17 cellular contexts compared by ENCODE assay signal in the genomic region with DNA sequence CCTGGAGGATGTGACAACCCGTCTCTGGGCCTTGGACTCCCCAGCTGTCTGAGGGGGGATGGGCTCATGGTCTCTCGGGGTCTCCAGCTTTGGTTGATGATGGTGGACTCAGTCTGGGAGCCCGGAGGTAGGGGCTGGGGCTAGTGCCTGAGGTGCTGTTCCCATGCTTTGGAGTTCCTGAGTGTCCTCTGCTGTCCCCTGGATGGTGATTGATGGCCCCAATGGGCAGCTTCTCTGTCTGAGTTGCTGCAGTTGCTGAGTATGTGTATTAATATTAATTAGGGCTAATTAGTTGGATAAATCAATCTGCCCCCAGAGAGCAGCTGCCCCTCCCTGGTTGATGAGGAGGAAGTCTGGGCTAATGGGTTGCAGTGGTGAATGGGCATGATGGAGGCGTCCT. TPM values are rescaled to one million over a fixed set of nuclear protein-coding genes. Genes with fewer than 3 reads are reported as not detected.
A peak's percentile ranks its signal among the peaks of the same experiment; 100 is the strongest.
DNase-seq lines count a peak whose midpoint lies in the region; ATAC-seq and TF ChIP-seq lines count a peak whose summit lies in the region.
"Had no signal": no experiment of that assay in that cellular context is flagged by ENCODE, and none has a peak within 500 bp of the region (broad histone marks: within the 10 kb centered on the region; RNA-seq: fewer than 3 reads in every experiment).

No MANE protein-coding gene starts in this region.

- no peaks in the 10 kb centered on the region for H3K36me3 Mint-ChIP-seq in activated T-cell treated with anti-CD3 and anti-CD28 coated beads, Interleukin-2, amount 50 U/mL, for 72 hours (ENCODE audit: insufficient read depth in 2 of 2)
- H3K36me3 Mint-ChIP-seq in activated T-helper 17 cell treated with anti-CD3 and anti-CD28 coated beads, Interleukin-2, amount 50 U/mL, for 72 hours (ENCODE audit: low read depth): peaks cover 4% of the 10 kb centered on the region
- no peaks in the 10 kb centered on the region for H3K36me3 Mint-ChIP-seq in osteocyte (ENCODE audit: unreplicated experiment)
- H3K36me3 Mint-ChIP-seq: CD4-positive, CD25-positive, alpha-beta regulatory T cell; IgD-negative memory B cell had no signal

- TF ChIP-seq CTCF in HEK293 (tag by site-specific recombination; IDR thresholded peaks at IDR 0.05) (no peak), osteoblast (IDR thresholded peaks at IDR 0.05; ENCODE audit: extremely low read depth, low read depth, low read length) (no peak), osteocyte (IDR thresholded peaks at IDR 0.05) (no peak)

- H3K4me3 Mint-ChIP-seq in activated T-cell treated with anti-CD3 and anti-CD28 coated beads, Interleukin-2, amount 50 U/mL, for 72 hours: peak overlapping the region; percentile 1 to 6
- peak overlapping the region; percentile 63 for H3K4me3 Mint-ChIP-seq in activated T-helper 17 cell treated with anti-CD3 and anti-CD28 coated beads, Interleukin-2, amount 50 U/mL, for 72 hours
- no peak overlapping the region for H3K4me3 Mint-ChIP-seq in osteocyte (ENCODE audit: unreplicated experiment)
- H3K4me3 Mint-ChIP-seq: CD4-positive, CD25-positive, alpha-beta regulatory T cell had no signal

- POLR2A ChIA-PET in HEK293 (lab: Yijun Ruan, JAX): no interaction called here

- no peak overlapping the region for H3K27ac ChIP-seq in HEK293 (ENCODE audit: extremely low read depth, low read depth, low read length)
- no peak overlapping the region for H3K27ac ChIP-seq in osteoblast (ENCODE audit: low read depth, low read length)
- H3K27ac ChIP-seq: BLaER1 treated with 17β-estradiol and CSF1 and Interleukin-3, amounts not matched to agents 10 nM and 100 nM had no signal

- no peaks in the 10 kb centered on the region for H3K9me3 Mint-ChIP-seq in activated T-cell treated with anti-CD3 and anti-CD28 coated beads, Interleukin-2, amount 50 U/mL, for 72 hours
- H3K9me3 Mint-ChIP-seq in activated T-helper 17 cell treated with anti-CD3 and anti-CD28 coated beads, Interleukin-2, amount 50 U/mL, for 72 hours: no peaks in the 10 kb centered on the region
- H3K9me3 Mint-ChIP-seq in osteocyte (ENCODE audit: unreplicated experiment): no peaks in the 10 kb centered on the region

- H3K27ac Mint-ChIP-seq in activated T-cell treated with anti-CD3 and anti-CD28 coated beads, Interleukin-2, amount 50 U/mL, for 72 hours: no peak overlapping the region
- H3K27ac Mint-ChIP-seq in activated T-helper 17 cell treated with anti-CD3 and anti-CD28 coated beads, Interleukin-2, amount 50 U/mL, for 72 hours: peak overlapping the region; percentile 5
- H3K27ac Mint-ChIP-seq in osteocyte (ENCODE audit: unreplicated experiment): no peak overlapping the region
- H3K27ac Mint-ChIP-seq: CD4-positive, CD25-positive, alpha-beta regulatory T cell; IgD-negative memory B cell had no signal

- no peak for DNase-seq in activated T-cell treated with anti-CD3 and anti-CD28 coated beads, Interleukin-2, amount 50 U/mL, for 72 hours
- DNase-seq in activated T-cell treated with anti-CD3 and anti-CD28 coated beads, Interleukin-2, amount 50 U/mL, for 1 hour: no peak
- peak; percentile 50 for DNase-seq in osteoblast (ENCODE audit: insufficient read length, low spot score, missing footprints)
- no peak for DNase-seq in T-helper 9 cell
- no peak for DNase-seq in osteocyte (ENCODE audit: extremely low spot score, unreplicated experiment)
- DNase-seq: ACHN; Caco-2; CD4-positive, CD25-positive, alpha-beta regulatory T cell; DND-41; GDM1; HCEC 1CT had no signal

- no peak overlapping the region for H2AFZ ChIP-seq in osteoblast (ENCODE audit: low read length)

- ATAC-seq in activated T-cell treated with anti-CD3 and anti-CD28 coated beads, Interleukin-2, amount 50 U/mL, for 72 hours (replicated peaks in 1 of 2): no peak
- ATAC-seq in activated T-helper 17 cell treated with anti-CD3 and anti-CD28 coated beads, Interleukin-2, amount 50 U/mL, for 72 hours (replicated peaks): no peak
- ATAC-seq in GM19455 (IDR thresholded peaks at IDR 0.05; ENCODE audit: unreplicated experiment): no peak

- no peaks in the 10 kb centered on the region for H4K20me1 ChIP-seq in osteoblast (ENCODE audit: insufficient read depth, low read length)
- H4K20me1 ChIP-seq: BLaER1 treated with 17β-estradiol and CSF1 and Interleukin-3, amounts not matched to agents 10 nM and 100 nM had no signal

- H3K9me3 ChIP-seq in HEK293 (ENCODE audit: control insufficient read depth, insufficient read depth, low read depth, low read length) (no peaks in the 10 kb centered on the region), osteoblast (ENCODE audit: low read depth, low read length) (no peaks in the 10 kb centered on the region)
- H3K9me3 ChIP-seq: BLaER1 treated with 17β-estradiol and CSF1 and Interleukin-3, amounts not matched to agents 10 nM and 100 nM; Caco-2 had no signal

- H3K4me1 ChIP-seq in HEK293 (ENCODE audit: control insufficient read depth, insufficient read depth, low read length) (no peaks in the 10 kb centered on the region), osteoblast (ENCODE audit: insufficient read depth, low read length) (no peaks in the 10 kb centered on the region)
- H3K4me1 ChIP-seq: Caco-2 had no signal

- peaks cover 17% of the 10 kb centered on the region for H3K27me3 Mint-ChIP-seq in activated T-cell treated with anti-CD3 and anti-CD28 coated beads, Interleukin-2, amount 50 U/mL, for 72 hours (ENCODE audit: low read depth)
- peaks cover 13% of the 10 kb centered on the region for H3K27me3 Mint-ChIP-seq in activated T-helper 17 cell treated with anti-CD3 and anti-CD28 coated beads, Interleukin-2, amount 50 U/mL, for 72 hours
- H3K27me3 Mint-ChIP-seq in osteocyte (ENCODE audit: unreplicated experiment): peaks cover 48% of the 10 kb centered on the region

- H3K36me3 ChIP-seq in HEK293 (ENCODE audit: control insufficient read depth in 2 of 2, insufficient read depth in 1 of 2, low read length in 2 of 2) (no peaks in the 10 kb centered on the region), osteoblast (ENCODE audit: insufficient read depth, low read length) (no peaks in the 10 kb centered on the region)
- H3K36me3 ChIP-seq: BLaER1 treated with 17β-estradiol and CSF1 and Interleukin-3, amounts not matched to agents 10 nM and 100 nM had no signal

- CTCF ChIA-PET in HEK293 (lab: Yijun Ruan, JAX): interaction anchor here (1.2 to 2.9 kb wide), 2 partner anchors 17 to 22 kb away, joined by 3 to 15 read pairs; no protein-coding TSS in a partner anchor

- H3K4me2 ChIP-seq in osteoblast (ENCODE audit: insufficient read depth, low read length): no peak overlapping the region
- H3K4me2 ChIP-seq: BLaER1 treated with 17β-estradiol and CSF1 and Interleukin-3, amounts not matched to agents 10 nM and 100 nM had no signal

- H3K79me2 ChIP-seq in osteoblast (ENCODE audit: insufficient read depth, low read length): no peaks in the 10 kb centered on the region

- H3K4me3 ChIP-seq in HEK293 (ENCODE audit: low read depth, low read length) (no peak overlapping the region), osteoblast (ENCODE audit: insufficient read depth, low read length) (no peak overlapping the region)
- H3K4me3 ChIP-seq: BLaER1 treated with 17β-estradiol and CSF1 and Interleukin-3, amounts not matched to agents 10 nM and 100 nM had no signal

- H3K27me3 ChIP-seq in osteoblast (ENCODE audit: insufficient read depth, low read length): peaks cover 17% of the 10 kb centered on the region
- H3K27me3 ChIP-seq: BLaER1 treated with 17β-estradiol and CSF1 and Interleukin-3, amounts not matched to agents 10 nM and 100 nM had no signal

- H3K4me1 Mint-ChIP-seq in activated T-cell treated with anti-CD3 and anti-CD28 coated beads, Interleukin-2, amount 50 U/mL, for 72 hours (ENCODE audit: low read depth): no peaks in the 10 kb centered on the region
- H3K4me1 Mint-ChIP-seq in activated T-helper 17 cell treated with anti-CD3 and anti-CD28 coated beads, Interleukin-2, amount 50 U/mL, for 72 hours: no peaks in the 10 kb centered on the region
- H3K4me1 Mint-ChIP-seq in osteocyte (ENCODE audit: unreplicated experiment): no peaks in the 10 kb centered on the region
- H3K4me1 Mint-ChIP-seq: IgD-negative memory B cell had no signal

TF ChIP-seq in HEK293, 187 proteins besides CTCF, POLR2A, EP300 and RAD21 (continues in another document):
- no peak for TF ChIP-seq ZNF114 (tag by site-specific recombination; IDR thresholded peaks at IDR 0.05)
- TF ChIP-seq, protein P1, sequence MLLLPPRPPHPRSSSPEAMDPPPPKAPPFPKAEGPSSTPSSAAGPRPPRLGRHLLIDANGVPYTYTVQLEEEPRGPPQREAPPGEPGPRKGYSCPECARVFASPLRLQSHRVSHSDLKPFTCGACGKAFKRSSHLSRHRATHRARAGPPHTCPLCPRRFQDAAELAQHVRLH (tag by site-specific recombination; IDR thresholded peaks at IDR 0.05): no peak
- TF ChIP-seq, protein P2, sequence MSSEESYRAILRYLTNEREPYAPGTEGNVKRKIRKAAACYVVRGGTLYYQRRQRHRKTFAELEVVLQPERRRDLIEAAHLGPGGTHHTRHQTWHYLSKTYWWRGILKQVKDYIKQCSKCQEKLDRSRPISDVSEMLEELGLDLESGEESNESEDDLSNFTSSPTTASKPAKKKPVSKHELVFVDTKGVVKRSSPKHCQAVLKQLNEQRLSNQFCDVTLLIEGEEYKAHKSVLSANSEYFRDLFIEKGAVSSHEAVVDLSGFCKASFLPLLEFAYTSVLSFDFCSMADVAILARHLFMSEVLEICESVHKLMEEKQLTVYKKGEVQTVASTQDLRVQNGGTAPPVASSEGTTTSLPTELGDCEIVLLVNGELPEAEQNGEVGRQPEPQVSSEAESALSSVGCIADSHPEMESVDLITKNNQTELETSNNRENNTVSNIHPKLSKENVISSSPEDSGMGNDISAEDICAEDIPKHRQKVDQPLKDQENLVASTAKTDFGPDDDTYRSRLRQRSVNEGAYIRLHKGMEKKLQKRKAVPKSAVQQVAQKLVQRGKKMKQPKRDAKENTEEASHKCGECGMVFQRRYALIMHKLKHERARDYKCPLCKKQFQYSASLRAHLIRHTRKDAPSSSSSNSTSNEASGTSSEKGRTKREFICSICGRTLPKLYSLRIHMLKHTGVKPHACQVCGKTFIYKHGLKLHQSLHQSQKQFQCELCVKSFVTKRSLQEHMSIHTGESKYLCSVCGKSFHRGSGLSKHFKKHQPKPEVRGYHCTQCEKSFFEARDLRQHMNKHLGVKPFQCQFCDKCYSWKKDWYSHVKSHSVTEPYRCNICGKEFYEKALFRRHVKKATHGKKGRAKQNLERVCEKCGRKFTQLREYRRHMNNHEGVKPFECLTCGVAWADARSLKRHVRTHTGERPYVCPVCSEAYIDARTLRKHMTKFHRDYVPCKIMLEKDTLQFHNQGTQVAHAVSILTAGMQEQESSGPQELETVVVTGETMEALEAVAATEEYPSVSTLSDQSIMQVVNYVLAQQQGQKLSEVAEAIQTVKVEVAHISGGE (tag by site-specific recombination; conservative IDR thresholded peaks at IDR 0.05; ENCODE audit: low read depth): no peak
- no peak for TF ChIP-seq ZNF239 (tag by site-specific recombination; IDR thresholded peaks at IDR 0.05)
- 0 out of 2 replicates have a peak, but pooled peaks have one; percentile 13 for TF ChIP-seq ZNF768 (tag by site-specific recombination; IDR thresholded peaks at IDR 0.05)
- no peak for TF ChIP-seq KLF16 (tag by site-specific recombination; IDR thresholded peaks at IDR 0.05)

RNA-seq across cellular contexts. Expression of a gene that starts 30.6 kb away (rescaled TPM):
- 1 to 10 TPM; 5.1 to 8.8 TPM for total RNA-seq in activated T-cell treated with anti-CD3 and anti-CD28 coated beads, Interleukin-2, amount 50 U/mL, for 72 hours
- 1 to 10 TPM; 2.1 to 5.6 TPM for total RNA-seq in activated T-helper 17 cell treated with anti-CD3 and anti-CD28 coated beads, Interleukin-2, amount 50 U/mL, for 72 hours
- total RNA-seq in osteoblast: 2.4 and 4.0 TPM in 2 replicates
- total RNA-seq in osteocyte: 12.2 and 15.3 TPM in 2 replicates
- total RNA-seq: A172 had no signal
